ENCODE assay signal across 34 cellular contexts in the genomic region with DNA sequence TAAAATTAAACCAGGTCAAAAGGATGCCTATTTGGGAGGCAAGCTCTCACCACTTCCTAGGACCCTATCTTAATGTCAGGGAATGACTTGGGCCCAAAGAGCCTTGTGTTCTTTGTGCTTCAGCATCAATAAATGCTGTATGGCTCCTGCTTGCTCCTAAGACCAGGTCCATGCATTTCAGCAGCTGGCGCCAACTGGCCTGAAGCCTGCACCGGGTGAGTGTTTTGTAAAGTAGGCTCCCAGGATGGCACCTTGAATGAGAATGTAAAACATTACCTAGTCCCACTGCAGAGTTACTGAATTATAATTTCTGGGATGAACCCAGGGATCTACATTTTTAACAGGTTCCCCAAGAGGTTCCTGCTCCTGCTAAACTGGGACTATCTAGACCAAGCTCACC.
"Had no signal": no experiment of that assay in that cellular context is flagged by ENCODE, and none has a peak within 500 bp of the region (broad histone marks: within the 10 kb centered on the region; RNA-seq: fewer than 3 reads in every experiment).

No MANE protein-coding gene starts in this region.

- H3K4me3 ChIP-seq: MG63 had no signal

- DNase-seq: Kasumi-1, MG63, MM.1S, MV-4-11, NCI-H1048, NCI-H1092, NCI-H1092 treated with DMSO at 0.1 percent for 48 hours, NCI-H1105, NCI-H1105 treated with DMSO at 0.1 percent for 48 hours, NCI-H1417, NCI-H1417 treated with DMSO at 0.1 percent for 48 hours, NCI-H1436, NCI-H1436 treated with DMSO at 0.1 percent for 48 hours, NCI-H146, NCI-H1694, NCI-H1694 treated with DMSO at 0.1 percent for 48 hours, NCI-H187, NCI-H187 treated with DMSO at 0.1 percent for 48 hours, NCI-H1930, NCI-H2029, NCI-H2029 treated with DMSO at 0.1 percent for 48 hours, NCI-H2081, NCI-H2081 treated with DMSO at 0.1 percent for 48 hours, NCI-H2107, NCI-H2171, NCI-H2171 treated with DMSO at 0.1 percent for 48 hours, NCI-H2227 treated with DMSO at 0.1 percent for 48 hours, NCI-H226, NCI-H345, NCI-H446, NCI-H446 treated with DMSO at 0.1 percent for 48 hours, NCI-H510A, NCI-H510A treated with DMSO at 0.1 percent for 48 hours had no signal

- H3K27me3 ChIP-seq: MG63 had no signal

- H3K9ac ChIP-seq: KMS-11 had no signal

- H3K36me3 ChIP-seq: MG63 had no signal

- H3K9me3 ChIP-seq: MG63 had no signal

- H3K27ac ChIP-seq: KMS-11 had no signal

- H3K4me2 ChIP-seq: KMS-11 had no signal
